In genomic region chr5:125848746-125849145, GRCh38 we compare ENCODE assay signal across 24 cellular contexts.
"Had no signal": no experiment of that assay in that cellular context is flagged by ENCODE, and none has a peak within 500 bp of the region (broad histone marks: within the 10 kb centered on the region; RNA-seq: fewer than 3 reads in every experiment).

No MANE protein-coding gene starts in this region.

- H3K36me3 ChIP-seq: cardiac muscle cell, spleen, thoracic aorta, vagina had no signal

- H3K9me3 Mint-ChIP-seq: type B pancreatic cell had no signal

- H3K4me1 Mint-ChIP-seq: activated naive CD8-positive, alpha-beta T cell treated with anti-CD3 and anti-CD28 coated beads for 36 hours; naive thymus-derived CD4-positive, alpha-beta T cell; neural crest cell had no signal

- DNase-seq: activated CD4-positive, alpha-beta T cell treated with anti-CD3 and anti-CD28 coated beads, Interleukin-2, amount 50 U/mL, for 48 hours; activated CD8-positive, alpha-beta memory T cell treated with anti-CD3 and anti-CD28 coated beads, Interleukin-2, amount 50 U/mL, for 48 hours; activated naive CD4-positive, alpha-beta T cell; activated naive CD8-positive, alpha-beta T cell treated with anti-CD3 and anti-CD28 coated beads for 36 hours; activated T-cell treated with anti-CD3 and anti-CD28 coated beads, Interleukin-2, amount 50 U/mL, for 4 hours; amniotic stem cell; effector CD4-positive, alpha-beta T cell; hippocampal formation; islet precursor cell; naive thymus-derived CD4-positive, alpha-beta T cell; spleen; stimulated activated CD4-positive, alpha-beta T cell treated with anti-CD3 and anti-CD28 coated beads, Interleukin-4, amount 100 ng/mL, for 1 hour; stimulated activated naive CD4-positive, alpha-beta T cell treated with Interleukin-2 at 50 U/mL for 16 hours; T-helper 9 cell had no signal

- H3K27ac ChIP-seq: cardiac muscle cell, spleen, thoracic aorta, vagina had no signal

- ATAC-seq: activated T-cell treated with anti-CD3 and anti-CD28 coated beads, Interleukin-2, amount 50 U/mL, for 4 hours; left lobe of liver; naive thymus-derived CD4-positive, alpha-beta T cell had no signal

- H3K4me1 ChIP-seq: spleen, vagina had no signal

- H3K4me3 ChIP-seq: cardiac muscle cell, lung, spleen, thoracic aorta, vagina had no signal

- H3K36me3 Mint-ChIP-seq: activated naive CD8-positive, alpha-beta T cell treated with anti-CD3 and anti-CD28 coated beads for 36 hours; naive thymus-derived CD4-positive, alpha-beta T cell; type B pancreatic cell had no signal

- H3K9me3 ChIP-seq: thoracic aorta, vagina had no signal

- H3K27me3 ChIP-seq: cardiac muscle cell, spleen, vagina had no signal

- H3K27me3 Mint-ChIP-seq: activated naive CD8-positive, alpha-beta T cell treated with anti-CD3 and anti-CD28 coated beads for 36 hours; dendritic cell treated with granulocyte-macrophage colony-stimulating factor and Interleukin-4, amounts not matched to agents 40 ng/mL and 50 ng/mL, for 4 days; naive thymus-derived CD4-positive, alpha-beta T cell; progenitor cell of endocrine pancreas; type B pancreatic cell had no signal

- H3K27ac Mint-ChIP-seq: activated naive CD8-positive, alpha-beta T cell treated with anti-CD3 and anti-CD28 coated beads for 36 hours; activated T-helper 2 cell treated with anti-CD3 and anti-CD28 coated beads, Interferon-gamma antibody, Interleukin-2, Interleukin-4, amounts not matched to agents 10 μg/mL and 5 μg/mL and 100 μg/mL, durations not matched to agents 14 hours and 24 hours and 36 hours; dendritic cell treated with granulocyte-macrophage colony-stimulating factor and Interleukin-4, amounts not matched to agents 40 ng/mL and 50 ng/mL, for 4 days; naive thymus-derived CD4-positive, alpha-beta T cell; progenitor cell of endocrine pancreas; type B pancreatic cell had no signal

- H3K4me3 Mint-ChIP-seq: activated naive CD8-positive, alpha-beta T cell treated with anti-CD3 and anti-CD28 coated beads for 36 hours; activated T-cell treated with anti-CD3 and anti-CD28 coated beads, Interleukin-2, amount 50 U/mL, for 4 hours; dendritic cell treated with granulocyte-macrophage colony-stimulating factor and Interleukin-4, amounts not matched to agents 40 ng/mL and 50 ng/mL, for 4 days; naive thymus-derived CD4-positive, alpha-beta T cell; neural crest cell; type B pancreatic cell had no signal
